Comparison of ENCODE assay signal across 8 cellular contexts in the genomic region with DNA sequence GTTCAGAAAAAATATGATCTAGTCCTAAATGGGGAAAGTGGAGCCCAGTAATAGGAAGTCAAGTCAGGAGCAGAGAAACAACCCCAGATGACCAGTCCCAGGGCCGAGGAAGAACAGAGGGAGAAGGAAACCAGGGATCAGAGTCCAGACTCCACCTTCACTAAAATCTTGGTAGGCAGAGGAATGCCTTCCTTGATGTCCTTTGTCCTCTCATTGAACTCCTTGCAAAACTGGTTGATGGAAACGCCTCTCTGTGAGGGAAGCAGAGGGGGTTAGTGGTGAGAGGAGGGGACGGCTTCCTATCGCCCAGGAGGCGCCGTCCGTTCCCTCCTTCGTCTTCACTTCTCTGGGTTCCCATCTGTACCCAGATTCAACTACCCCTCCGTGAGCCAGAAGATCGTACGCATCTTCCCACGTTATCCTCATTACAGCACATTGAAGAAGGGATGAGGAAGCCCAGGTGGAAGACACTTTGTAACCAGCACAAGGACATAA. TPM values are rescaled to one million over a fixed set of nuclear protein-coding genes. Genes with fewer than 3 reads are reported as not detected.
DNase-seq lines count a peak whose midpoint lies in the region; ATAC-seq and TF ChIP-seq lines count a peak whose summit lies in the region.

No MANE protein-coding gene starts in this region.

- DNase-seq in activated CD4-positive, alpha-beta T cell treated with anti-CD3 and anti-CD28 coated beads, Interleukin-2, amount 10 ng/mL, durations not matched to agents 24 days and 14 days: no peak
- no peak for DNase-seq in activated CD4-positive, alpha-beta T cell treated with anti-CD3 and anti-CD28 coated beads, Interleukin-2, amount 50 U/mL, for 4 hours
- DNase-seq in activated T-helper 2 cell treated with anti-CD3 and anti-CD28 coated beads, Interferon-gamma antibody, Interleukin-2, Interleukin-4, amounts not matched to agents 10 μg/mL and 5 μg/mL and 100 μg/mL, durations not matched to agents 14 hours and 24 hours and 36 hours (ENCODE audit: low spot score): no peak
- DNase-seq in kidney epithelial cell (ENCODE audit: low read depth) (no peak), aorta (no peak), HPDE6-E6E7 (ENCODE audit: extremely low spot score) (no peak)

- no peaks in the 10 kb centered on the region for H3K9me3 ChIP-seq in aorta (ENCODE audit: control insufficient read depth, low read length)

- no peaks in the 10 kb centered on the region for H3K27me3 Mint-ChIP-seq in activated CD4-positive, alpha-beta T cell treated with anti-CD3 and anti-CD28 coated beads, Interleukin-2, amount 10 ng/mL, durations not matched to agents 24 days and 14 days
- no peaks in the 10 kb centered on the region for H3K27me3 Mint-ChIP-seq in activated T-helper 2 cell treated with anti-CD3 and anti-CD28 coated beads, Interferon-gamma antibody, Interleukin-2, Interleukin-4, amounts not matched to agents 10 μg/mL and 5 μg/mL and 100 μg/mL, durations not matched to agents 14 hours and 24 hours and 36 hours (ENCODE audit: low read depth)

- ATAC-seq in aorta (ENCODE audit: low FRiP score) (no peak), HG02884 (IDR thresholded peaks at IDR 0.05; ENCODE audit: unreplicated experiment) (no peak)

- intact Hi-C loops in activated CD4-positive, alpha-beta T cell treated with anti-CD3 and anti-CD28 coated beads, Interleukin-2, amount 10 ng/mL, durations not matched to agents 24 days and 14 days (cut with micrococcal nuclease): loop anchor here (2.0 to 5.0 kb wide), 2 partner anchors 29 to 51 kb away; no protein-coding TSS in a partner anchor
- intact Hi-C loops in activated T-helper 2 cell treated with anti-CD3 and anti-CD28 coated beads, Interferon-gamma antibody, Interleukin-2, Interleukin-4, amounts not matched to agents 10 μg/mL and 5 μg/mL and 100 μg/mL, durations not matched to agents 14 hours and 24 hours and 36 hours (cut with micrococcal nuclease): loop anchor here (2.0 kb wide), 1 partner anchor 29 kb away; no protein-coding TSS in a partner anchor
- intact Hi-C loops in aorta (cut with DNase I): no loop called here

- H3K4me1 ChIP-seq in aorta (ENCODE audit: control insufficient read depth in 1 of 2, insufficient read depth in 2 of 2, low read length in 2 of 2): no peaks in the 10 kb centered on the region

- no peaks in the 10 kb centered on the region for H3K9me3 Mint-ChIP-seq in activated CD4-positive, alpha-beta T cell treated with anti-CD3 and anti-CD28 coated beads, Interleukin-2, amount 10 ng/mL, durations not matched to agents 24 days and 14 days
- H3K9me3 Mint-ChIP-seq in activated T-helper 2 cell treated with anti-CD3 and anti-CD28 coated beads, Interferon-gamma antibody, Interleukin-2, Interleukin-4, amounts not matched to agents 10 μg/mL and 5 μg/mL and 100 μg/mL, durations not matched to agents 14 hours and 24 hours and 36 hours: peaks cover 3% of the 10 kb centered on the region

- H3K36me3 Mint-ChIP-seq in activated CD4-positive, alpha-beta T cell treated with anti-CD3 and anti-CD28 coated beads, Interleukin-2, amount 10 ng/mL, durations not matched to agents 24 days and 14 days (ENCODE audit: low read depth): peaks cover 21% of the 10 kb centered on the region
- H3K36me3 Mint-ChIP-seq in activated T-helper 2 cell treated with anti-CD3 and anti-CD28 coated beads, Interferon-gamma antibody, Interleukin-2, Interleukin-4, amounts not matched to agents 10 μg/mL and 5 μg/mL and 100 μg/mL, durations not matched to agents 14 hours and 24 hours and 36 hours (ENCODE audit: low read depth): peaks cover 25% of the 10 kb centered on the region

- H3K27ac Mint-ChIP-seq in activated CD4-positive, alpha-beta T cell treated with anti-CD3 and anti-CD28 coated beads, Interleukin-2, amount 10 ng/mL, durations not matched to agents 24 days and 14 days: peak overlapping the region; percentile 97
- peak overlapping the region; percentile 97 for H3K27ac Mint-ChIP-seq in activated T-helper 2 cell treated with anti-CD3 and anti-CD28 coated beads, Interferon-gamma antibody, Interleukin-2, Interleukin-4, amounts not matched to agents 10 μg/mL and 5 μg/mL and 100 μg/mL, durations not matched to agents 14 hours and 24 hours and 36 hours

- TF ChIP-seq CTCF in kidney epithelial cell (IDR thresholded peaks at IDR 0.05; ENCODE audit: insufficient read depth, low read length, poor library complexity, severe bottlenecking): no peak

- H3K27me3 ChIP-seq in kidney epithelial cell (ENCODE audit: control insufficient read depth, insufficient read depth, low read length) (no peaks in the 10 kb centered on the region), aorta (ENCODE audit: control insufficient read depth in 1 of 2, insufficient read depth in 2 of 2, low read length in 1 of 2) (no peaks in the 10 kb centered on the region)

- peaks cover 3% of the 10 kb centered on the region for H3K36me3 ChIP-seq in kidney epithelial cell (ENCODE audit: control insufficient read depth, insufficient read depth, low read length)
- no peaks in the 10 kb centered on the region for H3K36me3 ChIP-seq in aorta (ENCODE audit: control insufficient read depth in 1 of 2, insufficient read depth in 2 of 2, low read length in 1 of 2)

- peak overlapping the region; percentile 93 for H3K4me3 Mint-ChIP-seq in activated CD4-positive, alpha-beta T cell treated with anti-CD3 and anti-CD28 coated beads, Interleukin-2, amount 10 ng/mL, durations not matched to agents 24 days and 14 days
- H3K4me3 Mint-ChIP-seq in activated T-helper 2 cell treated with anti-CD3 and anti-CD28 coated beads, Interferon-gamma antibody, Interleukin-2, Interleukin-4, amounts not matched to agents 10 μg/mL and 5 μg/mL and 100 μg/mL, durations not matched to agents 14 hours and 24 hours and 36 hours (ENCODE audit: low read depth): peak overlapping the region; percentile 94

- peaks cover 11% of the 10 kb centered on the region for H3K4me1 Mint-ChIP-seq in activated CD4-positive, alpha-beta T cell treated with anti-CD3 and anti-CD28 coated beads, Interleukin-2, amount 10 ng/mL, durations not matched to agents 24 days and 14 days
- peaks cover 8% of the 10 kb centered on the region for H3K4me1 Mint-ChIP-seq in activated T-helper 2 cell treated with anti-CD3 and anti-CD28 coated beads, Interferon-gamma antibody, Interleukin-2, Interleukin-4, amounts not matched to agents 10 μg/mL and 5 μg/mL and 100 μg/mL, durations not matched to agents 14 hours and 24 hours and 36 hours (ENCODE audit: low read depth)

- WGBS in aorta, 2 donors: 9 to 11% methylated on average over 12 of the region's 12 CpGs

- peak overlapping the region; percentile 72 for H3K4me3 ChIP-seq in kidney epithelial cell (ENCODE audit: low read depth, low read length)
- peak overlapping the region in 1 of 2 donors; percentile 74 for H3K4me3 ChIP-seq in aorta (ENCODE audit: low read length in 2 of 2)

- peak overlapping the region; percentile 49 for H3K27ac ChIP-seq in temporal lobe (ENCODE audit: low read depth, low read length)
- H3K27ac ChIP-seq in aorta (ENCODE audit: low read depth in 1 of 2, low read length in 2 of 2): no peak overlapping the region

RNA-seq across cellular contexts. Expression of gene MRPL11, which starts 0.6 kb away (rescaled TPM):
- 102 TPM in 2 replicates for total RNA-seq in activated CD4-positive, alpha-beta T cell treated with anti-CD3 and anti-CD28 coated beads, Interleukin-2, amount 10 ng/mL, durations not matched to agents 24 days and 14 days
- 92.9 and 96.1 TPM in 2 replicates for total RNA-seq in activated T-helper 2 cell treated with anti-CD3 and anti-CD28 coated beads, Interferon-gamma antibody, Interleukin-2, Interleukin-4, amounts not matched to agents 10 μg/mL and 5 μg/mL and 100 μg/mL, durations not matched to agents 14 hours and 24 hours and 36 hours
- total RNA-seq in kidney epithelial cell (54.8 and 62.6 TPM in 2 replicates), temporal lobe (12.3 TPM), aorta (10 to 100 TPM; 27.6 to 33.5 TPM)
- 10 to 100 TPM; 40.1 to 54.5 TPM for polyA plus RNA-seq in aorta

RNA-seq across cellular contexts. Expression of gene NPAS4, which starts 17.2 kb away (rescaled TPM):
- total RNA-seq in activated CD4-positive, alpha-beta T cell treated with anti-CD3 and anti-CD28 coated beads, Interleukin-2, amount 10 ng/mL, durations not matched to agents 24 days and 14 days: 0.09 TPM in 1 of 2 replicates, not detected in the other
- total RNA-seq in activated T-helper 2 cell treated with anti-CD3 and anti-CD28 coated beads, Interferon-gamma antibody, Interleukin-2, Interleukin-4, amounts not matched to agents 10 μg/mL and 5 μg/mL and 100 μg/mL, durations not matched to agents 14 hours and 24 hours and 36 hours: 0.09 and 0.16 TPM in 2 replicates
- total RNA-seq in kidney epithelial cell (not detected in 2 replicates), temporal lobe (10.1 TPM), aorta (1 to 10 TPM in 1 of 2 donors, under 1 TPM in 1; 0.54 to 7.0 TPM)
- 1 to 10 TPM in 1 of 2 donors, not detected in 1; 2.5 TPM for polyA plus RNA-seq in aorta

RNA-seq across cellular contexts. Expression of gene PELI3, which starts 28.6 kb away (rescaled TPM):
- 16.1 and 18.3 TPM in 2 replicates for total RNA-seq in activated CD4-positive, alpha-beta T cell treated with anti-CD3 and anti-CD28 coated beads, Interleukin-2, amount 10 ng/mL, durations not matched to agents 24 days and 14 days
- 14.6 and 15.7 TPM in 2 replicates for total RNA-seq in activated T-helper 2 cell treated with anti-CD3 and anti-CD28 coated beads, Interferon-gamma antibody, Interleukin-2, Interleukin-4, amounts not matched to agents 10 μg/mL and 5 μg/mL and 100 μg/mL, durations not matched to agents 14 hours and 24 hours and 36 hours
- total RNA-seq in kidney epithelial cell: 2.3 and 5.0 TPM in 2 replicates
- 11.8 TPM for total RNA-seq in temporal lobe
- 10 to 100 TPM; 11.5 to 15.7 TPM for total RNA-seq in aorta
- 10 to 100 TPM; 14.3 to 16.3 TPM for polyA plus RNA-seq in aorta

RNA-seq across cellular contexts. Expression of gene DPP3, which starts 42.2 kb away (rescaled TPM):
- 97.1 and 106 TPM in 2 replicates for total RNA-seq in activated CD4-positive, alpha-beta T cell treated with anti-CD3 and anti-CD28 coated beads, Interleukin-2, amount 10 ng/mL, durations not matched to agents 24 days and 14 days
- 109 and 119 TPM in 2 replicates for total RNA-seq in activated T-helper 2 cell treated with anti-CD3 and anti-CD28 coated beads, Interferon-gamma antibody, Interleukin-2, Interleukin-4, amounts not matched to agents 10 μg/mL and 5 μg/mL and 100 μg/mL, durations not matched to agents 14 hours and 24 hours and 36 hours
- total RNA-seq in kidney epithelial cell (84.6 and 108 TPM in 2 replicates), temporal lobe (31.2 TPM), aorta (10 to 100 TPM; 15.5 to 24.8 TPM)
- 10 to 100 TPM; 18.8 to 23.8 TPM for polyA plus RNA-seq in aorta

Comparison
In these comparisons a context has a peak if more than half of its experiments do, and no peak if none do; other contexts are left out.
1. intact Hi-C loops: an anchor here in activated CD4-positive, alpha-beta T cell treated with anti-CD3 and anti-CD28 coated beads, Interleukin-2, amount 10 ng/mL, durations not matched to agents 24 days and 14 days (2.0 to 5.0 kb wide) and activated T-helper 2 cell treated with anti-CD3 and anti-CD28 coated beads, Interferon-gamma antibody, Interleukin-2, Interleukin-4, amounts not matched to agents 10 μg/mL and 5 μg/mL and 100 μg/mL, durations not matched to agents 14 hours and 24 hours and 36 hours (2.0 kb wide); none called in aorta.